38 cellular contexts compared by ENCODE assay signal in genomic region chr5:108773330-108773729, GRCh38.
"Had no signal": no experiment of that assay in that cellular context is flagged by ENCODE, and none has a peak within 500 bp of the region (broad histone marks: within the 10 kb centered on the region; RNA-seq: fewer than 3 reads in every experiment).

No MANE protein-coding gene starts in this region.

- FAIRE-seq: astrocyte, bronchial epithelial cell had no signal

- H3K4me1 ChIP-seq: ascending aorta, body of pancreas, breast epithelium had no signal

- H3K36me3 ChIP-seq: adrenal gland, brain microvascular endothelial cell, breast epithelium, cardiac muscle cell had no signal

- H3K4me3 ChIP-seq: adrenal gland, ascending aorta, body of pancreas, breast epithelium, cardiac muscle cell had no signal

- H3K27me3 Mint-ChIP-seq: activated naive CD4-positive, alpha-beta T cell treated with anti-CD3 and anti-CD28 coated beads, Interleukin-2, amount 10 ng/mL, durations not matched to agents 7 days and 5 days; activated naive CD4-positive, alpha-beta T cell treated with anti-CD3 and anti-CD28 coated beads, Interleukin-2, amount 50 U/mL, for 24 hours; activated naive CD8-positive, alpha-beta T cell; activated naive CD8-positive, alpha-beta T cell treated with anti-CD3 and anti-CD28 coated beads, Interleukin-2, amount 50 U/mL, for 24 hours; activated T-cell treated with anti-CD3 and anti-CD28 coated beads, Interleukin-2, amount 50 U/mL, for 24 hours; activated T-helper 17 cell treated with anti-CD3 and anti-CD28 coated beads, Interleukin-2, amount 50 U/mL, for 72 hours; central memory CD8-positive, alpha-beta T cell had no signal

- H3K27ac Mint-ChIP-seq: activated naive CD4-positive, alpha-beta T cell treated with anti-CD3 and anti-CD28 coated beads for 36 hours; activated naive CD4-positive, alpha-beta T cell treated with anti-CD3 and anti-CD28 coated beads, Interleukin-2, amount 10 ng/mL, durations not matched to agents 7 days and 5 days; activated naive CD4-positive, alpha-beta T cell treated with anti-CD3 and anti-CD28 coated beads, Interleukin-2, amount 50 U/mL, for 24 hours; activated naive CD4-positive, alpha-beta T cell treated with anti-CD3 and anti-CD28 coated beads, Interleukin-2, amount 50 U/mL, for 72 hours; activated naive CD8-positive, alpha-beta T cell; activated naive CD8-positive, alpha-beta T cell treated with anti-CD3 and anti-CD28 coated beads, Interleukin-2, amount 50 U/mL, for 24 hours; activated T-cell treated with anti-CD3 and anti-CD28 coated beads, Interleukin-2, amount 50 U/mL, for 24 hours; activated T-cell treated with anti-CD3 and anti-CD28 coated beads, Interleukin-2, amount 50 U/mL, for 72 hours; activated T-helper 1 cell treated with anti-CD3 and anti-CD28 coated beads, Interleukin-12 subunit alpha, Interleukin-12 subunit beta, Interleukin-2, Interleukin-4 antibody, amounts not matched to agents 30 ng/mL and 10 ng/mL and 1 ng/mL, durations not matched to agents 14 hours and 24 hours and 36 hours; activated T-helper 17 cell treated with anti-CD3 and anti-CD28 coated beads, Interleukin-2, amount 50 U/mL, for 72 hours; activated T-helper 2 cell treated with anti-CD3 and anti-CD28 coated beads, Interferon-gamma antibody, Interleukin-2, Interleukin-4, amounts not matched to agents 10 μg/mL and 5 μg/mL and 100 μg/mL, durations not matched to agents 14 hours and 24 hours and 36 hours; brain had no signal

- ATAC-seq: activated naive CD4-positive, alpha-beta T cell treated with anti-CD3 and anti-CD28 coated beads, Interleukin-2, amount 50 U/mL, for 72 hours; activated naive CD8-positive, alpha-beta T cell treated with anti-CD3 and anti-CD28 coated beads, Interleukin-2, amount 50 U/mL, for 24 hours; activated T-cell treated with anti-CD3 and anti-CD28 coated beads, Interleukin-2, amount 50 U/mL, for 4 hours; activated T-cell treated with anti-CD3 and anti-CD28 coated beads, Interleukin-2, amount 50 U/mL, for 72 hours; activated T-helper 17 cell treated with anti-CD3 and anti-CD28 coated beads, Interleukin-2, amount 50 U/mL, for 72 hours; body of pancreas had no signal

- H3K9me3 ChIP-seq: adrenal gland, ascending aorta, body of pancreas had no signal

- H3K9me3 Mint-ChIP-seq: activated naive CD4-positive, alpha-beta T cell treated with anti-CD3 and anti-CD28 coated beads, Interleukin-2, amount 10 ng/mL, durations not matched to agents 7 days and 5 days; activated T-helper 17 cell treated with anti-CD3 and anti-CD28 coated beads, Interleukin-2, amount 50 U/mL, for 72 hours had no signal

- H3K27ac ChIP-seq: adrenal gland, ascending aorta, body of pancreas, brain microvascular endothelial cell, breast epithelium, cardiac muscle cell had no signal

- H3K36me3 Mint-ChIP-seq: activated naive CD4-positive, alpha-beta T cell treated with anti-CD3 and anti-CD28 coated beads, Interleukin-2, amount 10 ng/mL, durations not matched to agents 7 days and 5 days had no signal

- H3K27me3 ChIP-seq: adrenal gland, ascending aorta, body of pancreas, brain microvascular endothelial cell, breast epithelium, cardiac muscle cell had no signal

- DNase-seq: activated effector memory CD4-positive, alpha-beta T cell treated with anti-CD3 and anti-CD28 coated beads, Interleukin-2, amount 50 U/mL, for 16 hours; activated effector memory CD4-positive, alpha-beta T cell treated with Interleukin-2 at 50 U/mL for 16 hours; activated gamma-delta T cell; activated gamma-delta T cell treated with Interleukin-2 at 50 U/mL for 16 hours; activated naive CD4-positive, alpha-beta T cell; activated naive CD4-positive, alpha-beta T cell treated with anti-CD3 and anti-CD28 coated beads for 36 hours; activated naive CD4-positive, alpha-beta T cell treated with anti-CD3 and anti-CD28 coated beads, Interleukin-2, amount 10 ng/mL, durations not matched to agents 7 days and 5 days; activated naive CD4-positive, alpha-beta T cell treated with anti-CD3 and anti-CD28 coated beads, Interleukin-2, amount 50 U/mL, for 16 hours; activated naive CD4-positive, alpha-beta T cell treated with Interleukin-2 at 50 U/mL for 16 hours; activated naive CD8-positive, alpha-beta T cell treated with anti-CD3 and anti-CD28 coated beads, Interleukin-2, amount 50 U/mL, for 24 hours; activated T-cell treated with anti-CD3 and anti-CD28 coated beads, Interleukin-2, amount 50 U/mL, for 1 hour; activated T-cell treated with anti-CD3 and anti-CD28 coated beads, Interleukin-2, amount 50 U/mL, for 24 hours; activated T-cell treated with anti-CD3 and anti-CD28 coated beads, Interleukin-2, amount 50 U/mL, for 4 hours; activated T-cell treated with anti-CD3 and anti-CD28 coated beads, Interleukin-2, amount 50 U/mL, for 48 hours; activated T-cell treated with anti-CD3 and anti-CD28 coated beads, Interleukin-2, amount 50 U/mL, for 72 hours; adrenal gland; amniotic stem cell; amygdala; anterior cingulate cortex; aorta; body of pancreas; brain microvascular endothelial cell; caudate nucleus; central memory CD4-positive, alpha-beta T cell; cerebellar nuclear complex had no signal

- H3K4me3 Mint-ChIP-seq: activated naive CD4-positive, alpha-beta T cell treated with anti-CD3 and anti-CD28 coated beads for 36 hours; activated naive CD4-positive, alpha-beta T cell treated with anti-CD3 and anti-CD28 coated beads, Interleukin-2, amount 10 ng/mL, durations not matched to agents 7 days and 5 days; activated naive CD4-positive, alpha-beta T cell treated with anti-CD3 and anti-CD28 coated beads, Interleukin-2, amount 50 U/mL, for 24 hours; activated naive CD8-positive, alpha-beta T cell; activated naive CD8-positive, alpha-beta T cell treated with anti-CD3 and anti-CD28 coated beads, Interleukin-2, amount 50 U/mL, for 24 hours; activated T-cell treated with anti-CD3 and anti-CD28 coated beads, Interleukin-2, amount 50 U/mL, for 24 hours; activated T-cell treated with anti-CD3 and anti-CD28 coated beads, Interleukin-2, amount 50 U/mL, for 4 hours; activated T-cell treated with anti-CD3 and anti-CD28 coated beads, Interleukin-2, amount 50 U/mL, for 72 hours; activated T-helper 1 cell treated with anti-CD3 and anti-CD28 coated beads, Interleukin-12 subunit alpha, Interleukin-12 subunit beta, Interleukin-2, Interleukin-4 antibody, amounts not matched to agents 30 ng/mL and 10 ng/mL and 1 ng/mL, durations not matched to agents 14 hours and 24 hours and 36 hours; activated T-helper 17 cell treated with anti-CD3 and anti-CD28 coated beads, Interleukin-2, amount 50 U/mL, for 72 hours; brain; central memory CD8-positive, alpha-beta T cell had no signal
